In the genomic region with DNA sequence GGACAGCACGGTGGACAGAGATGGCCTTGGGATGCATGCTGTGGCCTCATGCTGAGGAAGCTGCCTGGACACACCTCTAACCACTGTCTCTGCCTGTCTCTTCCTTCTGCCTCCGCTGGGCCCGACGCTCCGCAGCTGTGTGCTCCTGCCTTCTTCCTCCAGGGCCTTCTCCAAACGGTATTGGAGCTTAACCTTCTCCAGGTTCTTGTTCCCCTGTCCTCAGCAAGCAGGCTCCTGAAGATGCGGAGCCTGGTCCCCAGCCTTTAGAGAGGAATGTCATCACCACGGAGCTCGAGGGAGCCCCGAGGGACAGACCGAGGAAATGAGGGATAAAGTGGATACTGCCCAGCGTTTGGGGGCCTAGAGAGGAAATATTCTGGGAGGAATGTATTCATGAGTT, we compare ENCODE assay signal across 25 cellular contexts.
DNase-seq lines count a peak whose midpoint lies in the region; ATAC-seq and TF ChIP-seq lines count a peak whose summit lies in the region.
"Had no signal": no experiment of that assay in that cellular context is flagged by ENCODE, and none has a peak within 500 bp of the region (broad histone marks: within the 10 kb centered on the region; RNA-seq: fewer than 3 reads in every experiment).

No MANE protein-coding gene starts in this region.

- H3K27ac Mint-ChIP-seq in endothelial cell (ENCODE audit: unreplicated experiment): peak overlapping the region; percentile 18
- H3K27ac Mint-ChIP-seq: activated naive CD8-positive, alpha-beta T cell; CD4-positive, CD25-positive, alpha-beta regulatory T cell; immature natural killer cell; stimulated activated effector memory CD8-positive, alpha-beta T cell treated with anti-CD3 and anti-CD28 coated beads, Interleukin-12 subunit alpha, Interleukin-12 subunit beta, amount 100 ng/mL, for 72 hours; T-cell had no signal

- peaks cover 45% of the 10 kb centered on the region for H3K27me3 Mint-ChIP-seq in endothelial cell (ENCODE audit: unreplicated experiment)
- H3K27me3 Mint-ChIP-seq: CD4-positive, CD25-positive, alpha-beta regulatory T cell had no signal

- no peaks in the 10 kb centered on the region for H3K9me3 ChIP-seq in heart left ventricle
- no peaks in the 10 kb centered on the region for H3K9me3 ChIP-seq in osteoblast (ENCODE audit: low read depth, low read length)
- H3K9me3 ChIP-seq: HAP-1, lower lobe of right lung, SJSA1 had no signal

- TF ChIP-seq CTCF in heart left ventricle (IDR thresholded peaks at IDR 0.05): no peak
- no peak for TF ChIP-seq CTCF in endothelial cell (IDR thresholded peaks at IDR 0.05; ENCODE audit: unreplicated experiment)
- TF ChIP-seq CTCF in osteoblast (IDR thresholded peaks at IDR 0.05; ENCODE audit: extremely low read depth, low read depth, low read length): no peak

- H3K4me3 ChIP-seq in heart left ventricle: no peak overlapping the region
- H3K4me3 ChIP-seq in osteoblast (ENCODE audit: insufficient read depth, low read length): no peak overlapping the region
- H3K4me3 ChIP-seq: HAP-1, lower lobe of right lung, SJSA1, smooth muscle cell had no signal

- peak overlapping the region; percentile 11 for H3K4me3 Mint-ChIP-seq in endothelial cell (ENCODE audit: unreplicated experiment)
- H3K4me3 Mint-ChIP-seq: activated naive CD8-positive, alpha-beta T cell; CD4-positive, CD25-positive, alpha-beta regulatory T cell; immature natural killer cell; stimulated activated effector memory CD8-positive, alpha-beta T cell treated with anti-CD3 and anti-CD28 coated beads, Interleukin-12 subunit alpha, Interleukin-12 subunit beta, amount 100 ng/mL, for 72 hours; T-cell had no signal

- peaks cover 67% of the 10 kb centered on the region for H3K4me1 Mint-ChIP-seq in endothelial cell (ENCODE audit: unreplicated experiment)

- H3K27me3 ChIP-seq in heart left ventricle: no peaks in the 10 kb centered on the region
- H3K27me3 ChIP-seq in osteoblast (ENCODE audit: insufficient read depth, low read length): peaks cover 42% of the 10 kb centered on the region
- H3K27me3 ChIP-seq: SJSA1 had no signal

- no peak overlapping the region for H3K27ac ChIP-seq in heart left ventricle
- H3K27ac ChIP-seq in osteoblast (ENCODE audit: low read depth, low read length): no peak overlapping the region
- H3K27ac ChIP-seq: HL-60, lower lobe of right lung, SJSA1 had no signal

- no peak for ATAC-seq in heart left ventricle
- no peak for ATAC-seq in Right ventricle myocardium superior (ENCODE audit: poor library complexity)
- ATAC-seq in HG02885 (IDR thresholded peaks at IDR 0.05; ENCODE audit: poor library complexity, unreplicated experiment): no peak
- ATAC-seq in HG03342 (IDR thresholded peaks at IDR 0.05; ENCODE audit: unreplicated experiment): no peak
- ATAC-seq: HepG2; lower lobe of right lung; stimulated activated effector memory CD8-positive, alpha-beta T cell treated with anti-CD3 and anti-CD28 coated beads, Interleukin-12 subunit alpha, Interleukin-12 subunit beta, amount 100 ng/mL, for 72 hours; T-cell had no signal

- no peaks in the 10 kb centered on the region for H3K9me3 Mint-ChIP-seq in endothelial cell (ENCODE audit: unreplicated experiment)
- H3K9me3 Mint-ChIP-seq: immature natural killer cell; stimulated activated effector memory CD8-positive, alpha-beta T cell treated with anti-CD3 and anti-CD28 coated beads, Interleukin-12 subunit alpha, Interleukin-12 subunit beta, amount 100 ng/mL, for 72 hours; T-cell had no signal

- H2AFZ ChIP-seq in osteoblast (ENCODE audit: low read length): no peak overlapping the region

- no peak overlapping the region for H3K4me2 ChIP-seq in osteoblast (ENCODE audit: insufficient read depth, low read length)
- H3K4me2 ChIP-seq: smooth muscle cell had no signal

- H3K4me1 ChIP-seq in heart left ventricle: peaks cover 7 to 44% (median 20%) of the 10 kb centered on the region in 12 donors
- H3K4me1 ChIP-seq in osteoblast (ENCODE audit: insufficient read depth, low read length): peaks cover 3% of the 10 kb centered on the region
- H3K4me1 ChIP-seq: HAP-1, SJSA1 had no signal

- 56 to 63% (median 61%) methylated on average over 12 of the region's 12 CpGs for WGBS in heart left ventricle, 4 donors

- H3K36me3 Mint-ChIP-seq in endothelial cell (ENCODE audit: low read depth, unreplicated experiment): peaks cover 54% of the 10 kb centered on the region
- H3K36me3 Mint-ChIP-seq: activated naive CD8-positive, alpha-beta T cell; CD4-positive, CD25-positive, alpha-beta regulatory T cell; immature natural killer cell; stimulated activated effector memory CD8-positive, alpha-beta T cell treated with anti-CD3 and anti-CD28 coated beads, Interleukin-12 subunit alpha, Interleukin-12 subunit beta, amount 100 ng/mL, for 72 hours; T-cell had no signal

- no peaks in the 10 kb centered on the region for H3K79me2 ChIP-seq in osteoblast (ENCODE audit: insufficient read depth, low read length)

- peaks cover 0 to 28% (median 13%) of the 10 kb centered on the region in 9 donors for H3K36me3 ChIP-seq in heart left ventricle
- no peaks in the 10 kb centered on the region for H3K36me3 ChIP-seq in osteoblast (ENCODE audit: insufficient read depth, low read length)
- H3K36me3 ChIP-seq: HAP-1, lower lobe of right lung had no signal

- H4K20me1 ChIP-seq in osteoblast (ENCODE audit: insufficient read depth, low read length): peaks cover 2% of the 10 kb centered on the region

- peak in 4 of 5 donors; percentile 4 to 22 (median 16) for DNase-seq in heart left ventricle
- no peak for DNase-seq in Right ventricle myocardium superior
- DNase-seq in endothelial cell (ENCODE audit: low spot score): peak; percentile 2
- peak; percentile 32 for DNase-seq in osteoblast (ENCODE audit: insufficient read length, low spot score, missing footprints)
- no peak for DNase-seq in GM19240 (ENCODE audit: insufficient read length, low spot score)
- DNase-seq: CD4-positive, CD25-positive, alpha-beta regulatory T cell; foreskin fibroblast; hippocampal formation; immature natural killer cell; Kasumi-1; NCI-H187; NCI-H69; stimulated activated CD4-positive, alpha-beta T cell treated with anti-CD3 and anti-CD28 coated beads, Interleukin-2, amount 100 ng/mL, for 48 hours; substantia nigra had no signal

- intact Hi-C loops in heart left ventricle (cut with DNase I): loop anchor here in 6 of 10 donors (2.0 to 10.0 kb wide), 5 partner anchors 61 to 544 kb away; no protein-coding TSS in a partner anchor
- intact Hi-C loops in Right ventricle myocardium superior (cut with DNase I): no loop called here

- no peak for TF ChIP-seq POLR2A in heart left ventricle (IDR thresholded peaks at IDR 0.05)

Comparison
In these comparisons a context has a peak if more than half of its experiments do, and no peak if none do; other contexts are left out.
1. DNase-seq: peak in heart left ventricle (4 of 5), endothelial cell (single experiment) and osteoblast (single experiment); none in Right ventricle myocardium superior (single experiment) and GM19240 (single experiment).